Comparison of ENCODE assay signal across 1 cellular context in the genomic region with DNA sequence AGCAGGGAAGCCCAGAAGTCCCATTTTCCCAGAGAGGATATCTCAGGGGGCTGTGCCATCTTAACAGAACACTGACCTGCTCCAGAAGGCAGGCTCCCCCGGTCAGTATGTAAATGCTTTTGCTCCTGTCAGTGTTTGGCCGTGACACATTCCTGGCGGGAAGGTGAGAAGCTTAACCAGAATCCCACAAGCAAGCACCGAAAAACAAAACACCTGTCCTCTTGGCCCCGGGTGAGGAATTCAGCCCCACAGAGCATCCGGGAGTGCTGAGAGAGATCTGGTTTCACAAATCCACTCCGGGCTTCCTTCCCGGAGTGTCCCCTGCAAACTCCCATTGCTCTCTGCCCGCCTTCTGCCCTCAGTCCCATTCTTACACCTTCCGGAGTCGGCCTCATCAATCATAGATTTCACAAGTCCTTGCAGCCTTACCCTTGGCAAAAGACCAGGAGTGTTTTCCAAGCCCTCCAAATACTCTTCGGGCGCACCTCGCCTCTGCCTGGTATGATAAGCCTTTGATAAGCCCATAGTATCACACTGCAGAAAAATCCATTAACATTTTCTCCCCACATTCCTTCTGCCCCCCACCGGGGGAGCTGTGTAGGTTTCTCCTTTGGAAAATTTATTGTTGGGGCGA.
TF ChIP-seq lines count a peak whose summit lies in the region.

No MANE protein-coding gene starts in this region.

TF ChIP-seq in GM12878, 131 proteins besides CTCF, POLR2A, EP300 and RAD21:
- TF ChIP-seq FOXM1 (IDR thresholded peaks at IDR 0.05; ENCODE audit: low read depth, low read length) (no peak), KAT2A (conservative IDR thresholded peaks at IDR 0.05; ENCODE audit: control insufficient read depth, low read depth, low read length) (no peak), POLR2AphosphoS5 (IDR thresholded peaks at IDR 0.05; ENCODE audit: low read length) (no peak; the same call in 1 of the 2 replicates), ZNF274 (IDR thresholded peaks at IDR 0.05; ENCODE audit: insufficient read depth, insufficient read length) (no peak), STAT3 (IDR thresholded peaks at IDR 0.05; ENCODE audit: low read depth, low read length) (no peak), ZBED1 (IDR thresholded peaks at IDR 0.05; ENCODE audit: borderline replicate concordance) (no peak), POLR2AphosphoS2 (IDR thresholded peaks at IDR 0.05; ENCODE audit: low read depth, low read length) (no peak), NR2C1 (IDR thresholded peaks at IDR 0.05) (no peak), RAD51 (IDR thresholded peaks at IDR 0.05) (no peak), BRCA1 (IDR thresholded peaks at IDR 0.05; ENCODE audit: low read depth, low read length) (no peak), ZNF622 (IDR thresholded peaks at IDR 0.05) (no peak), SREBF1 (IDR thresholded peaks at IDR 0.05; ENCODE audit: low read length) (no peak), FOXK2 (IDR thresholded peaks at IDR 0.05) (no peak), RBBP5 (conservative IDR thresholded peaks at IDR 0.05) (no peak), SRF (IDR thresholded peaks at IDR 0.05; ENCODE audit: low read depth in 2 of 2, low read length in 2 of 2) (no peak)
- TF ChIP-seq, protein P1, sequence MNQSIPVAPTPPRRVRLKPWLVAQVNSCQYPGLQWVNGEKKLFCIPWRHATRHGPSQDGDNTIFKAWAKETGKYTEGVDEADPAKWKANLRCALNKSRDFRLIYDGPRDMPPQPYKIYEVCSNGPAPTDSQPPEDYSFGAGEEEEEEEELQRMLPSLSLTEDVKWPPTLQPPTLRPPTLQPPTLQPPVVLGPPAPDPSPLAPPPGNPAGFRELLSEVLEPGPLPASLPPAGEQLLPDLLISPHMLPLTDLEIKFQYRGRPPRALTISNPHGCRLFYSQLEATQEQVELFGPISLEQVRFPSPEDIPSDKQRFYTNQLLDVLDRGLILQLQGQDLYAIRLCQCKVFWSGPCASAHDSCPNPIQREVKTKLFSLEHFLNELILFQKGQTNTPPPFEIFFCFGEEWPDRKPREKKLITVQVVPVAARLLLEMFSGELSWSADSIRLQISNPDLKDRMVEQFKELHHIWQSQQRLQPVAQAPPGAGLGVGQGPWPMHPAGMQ (IDR thresholded peaks at IDR 0.05; ENCODE audit: borderline replicate concordance) = no peak
- TF ChIP-seq, protein P2, sequence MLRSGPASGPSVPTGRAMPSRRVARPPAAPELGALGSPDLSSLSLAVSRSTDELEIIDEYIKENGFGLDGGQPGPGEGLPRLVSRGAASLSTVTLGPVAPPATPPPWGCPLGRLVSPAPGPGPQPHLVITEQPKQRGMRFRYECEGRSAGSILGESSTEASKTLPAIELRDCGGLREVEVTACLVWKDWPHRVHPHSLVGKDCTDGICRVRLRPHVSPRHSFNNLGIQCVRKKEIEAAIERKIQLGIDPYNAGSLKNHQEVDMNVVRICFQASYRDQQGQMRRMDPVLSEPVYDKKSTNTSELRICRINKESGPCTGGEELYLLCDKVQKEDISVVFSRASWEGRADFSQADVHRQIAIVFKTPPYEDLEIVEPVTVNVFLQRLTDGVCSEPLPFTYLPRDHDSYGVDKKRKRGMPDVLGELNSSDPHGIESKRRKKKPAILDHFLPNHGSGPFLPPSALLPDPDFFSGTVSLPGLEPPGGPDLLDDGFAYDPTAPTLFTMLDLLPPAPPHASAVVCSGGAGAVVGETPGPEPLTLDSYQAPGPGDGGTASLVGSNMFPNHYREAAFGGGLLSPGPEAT (IDR thresholded peaks at IDR 0.05; ENCODE audit: low read depth) = no peak
- TF ChIP-seq, protein P3, sequence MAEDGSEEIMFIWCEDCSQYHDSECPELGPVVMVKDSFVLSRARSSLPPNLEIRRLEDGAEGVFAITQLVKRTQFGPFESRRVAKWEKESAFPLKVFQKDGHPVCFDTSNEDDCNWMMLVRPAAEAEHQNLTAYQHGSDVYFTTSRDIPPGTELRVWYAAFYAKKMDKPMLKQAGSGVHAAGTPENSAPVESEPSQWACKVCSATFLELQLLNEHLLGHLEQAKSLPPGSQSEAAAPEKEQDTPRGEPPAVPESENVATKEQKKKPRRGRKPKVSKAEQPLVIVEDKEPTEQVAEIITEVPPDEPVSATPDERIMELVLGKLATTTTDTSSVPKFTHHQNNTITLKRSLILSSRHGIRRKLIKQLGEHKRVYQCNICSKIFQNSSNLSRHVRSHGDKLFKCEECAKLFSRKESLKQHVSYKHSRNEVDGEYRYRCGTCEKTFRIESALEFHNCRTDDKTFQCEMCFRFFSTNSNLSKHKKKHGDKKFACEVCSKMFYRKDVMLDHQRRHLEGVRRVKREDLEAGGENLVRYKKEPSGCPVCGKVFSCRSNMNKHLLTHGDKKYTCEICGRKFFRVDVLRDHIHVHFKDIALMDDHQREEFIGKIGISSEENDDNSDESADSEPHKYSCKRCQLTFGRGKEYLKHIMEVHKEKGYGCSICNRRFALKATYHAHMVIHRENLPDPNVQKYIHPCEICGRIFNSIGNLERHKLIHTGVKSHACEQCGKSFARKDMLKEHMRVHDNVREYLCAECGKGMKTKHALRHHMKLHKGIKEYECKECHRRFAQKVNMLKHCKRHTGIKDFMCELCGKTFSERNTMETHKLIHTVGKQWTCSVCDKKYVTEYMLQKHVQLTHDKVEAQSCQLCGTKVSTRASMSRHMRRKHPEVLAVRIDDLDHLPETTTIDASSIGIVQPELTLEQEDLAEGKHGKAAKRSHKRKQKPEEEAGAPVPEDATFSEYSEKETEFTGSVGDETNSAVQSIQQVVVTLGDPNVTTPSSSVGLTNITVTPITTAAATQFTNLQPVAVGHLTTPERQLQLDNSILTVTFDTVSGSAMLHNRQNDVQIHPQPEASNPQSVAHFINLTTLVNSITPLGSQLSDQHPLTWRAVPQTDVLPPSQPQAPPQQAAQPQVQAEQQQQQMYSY (CRISPR knock-in tag; IDR thresholded peaks at IDR 0.05) = no peak
- TF ChIP-seq, protein P4, sequence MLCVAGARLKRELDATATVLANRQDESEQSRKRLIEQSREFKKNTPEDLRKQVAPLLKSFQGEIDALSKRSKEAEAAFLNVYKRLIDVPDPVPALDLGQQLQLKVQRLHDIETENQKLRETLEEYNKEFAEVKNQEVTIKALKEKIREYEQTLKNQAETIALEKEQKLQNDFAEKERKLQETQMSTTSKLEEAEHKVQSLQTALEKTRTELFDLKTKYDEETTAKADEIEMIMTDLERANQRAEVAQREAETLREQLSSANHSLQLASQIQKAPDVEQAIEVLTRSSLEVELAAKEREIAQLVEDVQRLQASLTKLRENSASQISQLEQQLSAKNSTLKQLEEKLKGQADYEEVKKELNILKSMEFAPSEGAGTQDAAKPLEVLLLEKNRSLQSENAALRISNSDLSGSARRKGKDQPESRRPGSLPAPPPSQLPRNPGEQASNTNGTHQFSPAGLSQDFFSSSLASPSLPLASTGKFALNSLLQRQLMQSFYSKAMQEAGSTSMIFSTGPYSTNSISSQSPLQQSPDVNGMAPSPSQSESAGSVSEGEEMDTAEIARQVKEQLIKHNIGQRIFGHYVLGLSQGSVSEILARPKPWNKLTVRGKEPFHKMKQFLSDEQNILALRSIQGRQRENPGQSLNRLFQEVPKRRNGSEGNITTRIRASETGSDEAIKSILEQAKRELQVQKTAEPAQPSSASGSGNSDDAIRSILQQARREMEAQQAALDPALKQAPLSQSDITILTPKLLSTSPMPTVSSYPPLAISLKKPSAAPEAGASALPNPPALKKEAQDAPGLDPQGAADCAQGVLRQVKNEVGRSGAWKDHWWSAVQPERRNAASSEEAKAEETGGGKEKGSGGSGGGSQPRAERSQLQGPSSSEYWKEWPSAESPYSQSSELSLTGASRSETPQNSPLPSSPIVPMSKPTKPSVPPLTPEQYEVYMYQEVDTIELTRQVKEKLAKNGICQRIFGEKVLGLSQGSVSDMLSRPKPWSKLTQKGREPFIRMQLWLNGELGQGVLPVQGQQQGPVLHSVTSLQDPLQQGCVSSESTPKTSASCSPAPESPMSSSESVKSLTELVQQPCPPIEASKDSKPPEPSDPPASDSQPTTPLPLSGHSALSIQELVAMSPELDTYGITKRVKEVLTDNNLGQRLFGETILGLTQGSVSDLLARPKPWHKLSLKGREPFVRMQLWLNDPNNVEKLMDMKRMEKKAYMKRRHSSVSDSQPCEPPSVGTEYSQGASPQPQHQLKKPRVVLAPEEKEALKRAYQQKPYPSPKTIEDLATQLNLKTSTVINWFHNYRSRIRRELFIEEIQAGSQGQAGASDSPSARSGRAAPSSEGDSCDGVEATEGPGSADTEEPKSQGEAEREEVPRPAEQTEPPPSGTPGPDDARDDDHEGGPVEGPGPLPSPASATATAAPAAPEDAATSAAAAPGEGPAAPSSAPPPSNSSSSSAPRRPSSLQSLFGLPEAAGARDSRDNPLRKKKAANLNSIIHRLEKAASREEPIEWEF (IDR thresholded peaks at IDR 0.05; ENCODE audit: insufficient replicate concordance, low read depth, low read length) = no peak
